28 cellular contexts compared by ENCODE assay signal in the genomic region with DNA sequence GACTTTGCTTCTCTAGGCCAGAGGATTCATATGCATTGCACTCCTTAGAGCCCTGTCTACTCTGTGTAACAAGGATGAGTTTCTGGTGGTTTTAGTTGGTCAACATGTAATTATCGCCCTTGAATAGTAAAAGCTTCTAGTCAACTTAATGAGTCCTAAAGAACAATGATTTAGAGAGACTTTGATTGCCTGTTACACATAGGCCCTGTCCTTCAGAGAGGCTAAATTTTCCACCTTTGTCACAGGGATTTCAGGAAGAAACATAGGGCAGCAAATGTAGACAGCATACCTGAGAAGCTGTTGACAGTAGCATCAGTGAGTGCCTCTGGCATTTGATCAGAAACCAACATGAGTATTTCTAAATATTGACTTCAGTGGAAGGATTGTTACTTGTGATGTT. TPM values are rescaled to one million over a fixed set of nuclear protein-coding genes. Genes with fewer than 3 reads are reported as not detected.
DNase-seq lines count a peak whose midpoint lies in the region; ATAC-seq, FAIRE-seq and TF ChIP-seq lines count a peak whose summit lies in the region.
"Had no signal": no experiment of that assay in that cellular context is flagged by ENCODE, and none has a peak within 500 bp of the region (broad histone marks: within the 10 kb centered on the region; RNA-seq: fewer than 3 reads in every experiment).

No MANE protein-coding gene starts in this region.

- no peak overlapping the region for H3K27ac ChIP-seq in CD4-positive, CD25-positive, alpha-beta regulatory T cell (ENCODE audit: insufficient read depth, low read length, poor library complexity, severe bottlenecking)
- peak overlapping the region; percentile 97 for H3K27ac ChIP-seq in GM12878 (ENCODE audit: control insufficient read depth, insufficient read depth)
- H3K27ac ChIP-seq in mesendoderm (ENCODE audit: low read depth, low read length) = no peak overlapping the region
- H3K27ac ChIP-seq: right lobe of liver had no signal

- no peak for TF ChIP-seq CTCF in GM12878 (IDR thresholded peaks at IDR 0.05 in 2 of 3, conservative IDR thresholded peaks at IDR 0.05 in 1 of 3; ENCODE audit: control insufficient read depth in 2 of 3, extremely low read depth in 1 of 3, insufficient read depth in 1 of 3, low read depth in 3 of 3, low read length in 3 of 3)
- no peak for TF ChIP-seq CTCF in mesothelial cell of epicardium (IDR thresholded peaks at IDR 0.05; ENCODE audit: unreplicated experiment)

- H2BK15ac ChIP-seq in mesendoderm (replicated peaks; ENCODE audit: low read depth) = no peak overlapping the region

- TF ChIP-seq EP300 in GM12878 (IDR thresholded peaks at IDR 0.05; ENCODE audit: borderline replicate concordance in 1 of 2, control insufficient read depth in 1 of 2, low read depth in 2 of 2, low read length in 2 of 2) = no peak

- RAD21 ChIA-PET in GM12878 (lab: Charles Lee; ENCODE audit: unreplicated experiment) = interaction anchor here (0.9 to 14.4 kb wide), 9 partner anchors 11 to 376 kb away, joined by 3 to 262 read pairs (median 18); a partner anchor contains a TSS

- no peaks in the 10 kb centered on the region for H3K9me3 ChIP-seq in CD4-positive, CD25-positive, alpha-beta regulatory T cell (ENCODE audit: control insufficient read depth in 2 of 2, low read length in 2 of 2)
- peaks cover 5% of the 10 kb centered on the region; the same call in 2 of the 3 replicates for H3K9me3 ChIP-seq in GM12878 (replicated peaks; ENCODE audit: control insufficient read depth, insufficient read depth, low read length)
- H3K9me3 ChIP-seq: right lobe of liver had no signal

- H3K36me3 ChIP-seq in CD4-positive, CD25-positive, alpha-beta regulatory T cell (ENCODE audit: control insufficient read depth, insufficient read depth, low read length) = no peaks in the 10 kb centered on the region
- H3K36me3 ChIP-seq in GM12878 (ENCODE audit: control insufficient read depth in 2 of 2, insufficient read depth in 2 of 2, low read length in 1 of 2) (no peaks in the 10 kb centered on the region; a peak in 1 of 4 replicates), mesendoderm (ENCODE audit: control insufficient read depth, insufficient read depth, low read length) (no peaks in the 10 kb centered on the region)
- H3K36me3 ChIP-seq: right lobe of liver had no signal

- H3K18ac ChIP-seq in mesendoderm (ENCODE audit: low read length) = no peak overlapping the region

- H3K9me3 Mint-ChIP-seq in T-helper 1 cell treated with Interleukin-12 subunit alpha and Interleukin-12 subunit beta and Interleukin-4 antibody, amounts not matched to agents 30 μg/mL and 1 μg/mL, for 36 hours = peaks cover 6% of the 10 kb centered on the region
- peaks cover 0 to 5% (median 0%) of the 10 kb centered on the region in 7 donors for H3K9me3 Mint-ChIP-seq in CD4-positive, CD25-positive, alpha-beta regulatory T cell
- peaks cover 7% of the 10 kb centered on the region for H3K9me3 Mint-ChIP-seq in mesothelial cell of epicardium
- H3K9me3 Mint-ChIP-seq: type B pancreatic cell had no signal

- intact Hi-C loops in GM12878 (cut with micrococcal nuclease; ENCODE audit: unreplicated experiment) = loop anchor here (10.0 kb wide), 1 partner anchor 357 kb away; a partner anchor contains a TSS

- H3K27me3 ChIP-seq in CD4-positive, CD25-positive, alpha-beta regulatory T cell (ENCODE audit: control insufficient read depth, insufficient read depth, low read length) = peaks cover under 1% of the 10 kb centered on the region
- H3K27me3 ChIP-seq in GM12878 (replicated peaks in 1 of 2; ENCODE audit: control insufficient read depth in 2 of 2, insufficient read depth in 2 of 2, low read length in 1 of 2) (no peaks in the 10 kb centered on the region), mesendoderm (ENCODE audit: insufficient read depth, low read length, poor library complexity) (no peaks in the 10 kb centered on the region)
- H3K27me3 ChIP-seq: right lobe of liver had no signal

- DNase-seq in T-helper 1 cell (no peak), NCI-H2029 (lab: John Stamatoyannopoulos, UW) (peak; percentile 13), GM12878 (ENCODE audit: low read depth, low spot score) (no peak), mesendoderm (no peak), mesothelial cell of epicardium (ENCODE audit: low spot score in 2 of 2, unreplicated experiment in 2 of 2) (no peak), KBM-7 (no peak)
- no peak for DNase-seq in CD4-positive, CD25-positive, alpha-beta regulatory T cell
- DNase-seq: 8988T; activated CD4-positive, alpha-beta T cell treated with anti-CD3 and anti-CD28 coated beads for 1 hour; activated effector memory CD4-positive, alpha-beta T cell treated with anti-CD3 and anti-CD28 coated beads, Interleukin-2, amount 50 U/mL, for 16 hours; DMS53; islet precursor cell; Kasumi-1; MV-4-11; NCI-H146; NCI-H510A treated with DMSO at 0.1 percent for 48 hours; right lobe of liver; SIG-M5; SW 1271 had no signal

- no peak overlapping the region for H3K4me3 ChIP-seq in CD4-positive, CD25-positive, alpha-beta regulatory T cell (ENCODE audit: low read depth, low read length)
- H3K4me3 ChIP-seq in GM12878 = peak overlapping the region; percentile 62
- H3K4me3 ChIP-seq in mesendoderm (ENCODE audit: low read length) = no peak overlapping the region
- H3K4me3 ChIP-seq: right lobe of liver had no signal

- H3K4me2 ChIP-seq in GM12878 (ENCODE audit: control insufficient read depth, insufficient read depth) (peak overlapping the region; percentile 98), mesendoderm (ENCODE audit: low read length) (no peak overlapping the region)

- H3K4me1 ChIP-seq in CD4-positive, CD25-positive, alpha-beta regulatory T cell (ENCODE audit: control insufficient read depth, insufficient read depth, low read length, poor library complexity, severe bottlenecking) = peaks cover 47% of the 10 kb centered on the region
- H3K4me1 ChIP-seq in GM12878 (ENCODE audit: control insufficient read depth, insufficient read depth, low read length) (peaks cover 13% of the 10 kb centered on the region; the same call in 1 of the 2 replicates), mesendoderm (ENCODE audit: control insufficient read depth, low read depth, low read length) (no peaks in the 10 kb centered on the region)
- H3K4me1 ChIP-seq: right lobe of liver had no signal

- H3K4me3 Mint-ChIP-seq in T-helper 1 cell treated with Interleukin-12 subunit alpha and Interleukin-12 subunit beta and Interleukin-4 antibody, amounts not matched to agents 30 μg/mL and 1 μg/mL, for 36 hours = no peak overlapping the region
- peak overlapping the region in 3 of 4 donors; percentile 10 to 59 (median 39) for H3K4me3 Mint-ChIP-seq in CD4-positive, CD25-positive, alpha-beta regulatory T cell
- no peak overlapping the region for H3K4me3 Mint-ChIP-seq in mesothelial cell of epicardium
- H3K4me3 Mint-ChIP-seq: central memory CD8-positive, alpha-beta T cell; type B pancreatic cell had no signal

- POLR2A ChIA-PET in GM12878 (lab: Charles Lee) = interaction anchor here (1.0 to 3.5 kb wide), 11 partner anchors 9 to 378 kb away, joined by 3 to 23 read pairs (median 4); a partner anchor contains a TSS

- no peak overlapping the region for H4K5ac ChIP-seq in mesendoderm (ENCODE audit: low read length)

- ATAC-seq in CD4-positive, CD25-positive, alpha-beta regulatory T cell (ENCODE audit: low read depth in 2 of 2) = no peak
- ATAC-seq in GM12878 = peak; percentile 49
- ATAC-seq: Panc1, right lobe of liver had no signal

- H2AK5ac ChIP-seq in mesendoderm (ENCODE audit: low read length) = no peak overlapping the region

- H3K27me3 Mint-ChIP-seq in T-helper 1 cell treated with Interleukin-12 subunit alpha and Interleukin-12 subunit beta and Interleukin-4 antibody, amounts not matched to agents 30 μg/mL and 1 μg/mL, for 36 hours (ENCODE audit: low read depth) = no peaks in the 10 kb centered on the region
- H3K27me3 Mint-ChIP-seq in CD4-positive, CD25-positive, alpha-beta regulatory T cell = no peaks in the 10 kb centered on the region
- no peaks in the 10 kb centered on the region for H3K27me3 Mint-ChIP-seq in mesothelial cell of epicardium (ENCODE audit: low read depth)
- H3K27me3 Mint-ChIP-seq: central memory CD8-positive, alpha-beta T cell; type B pancreatic cell had no signal

- H4K8ac ChIP-seq in mesendoderm (ENCODE audit: low read depth, low read length) = no peak overlapping the region

- no peak overlapping the region for H3K23ac ChIP-seq in mesendoderm (ENCODE audit: low read length)

- H3K79me2 ChIP-seq in GM12878 (ENCODE audit: control insufficient read depth, insufficient read depth, low read length) (peaks cover 96% of the 10 kb centered on the region), mesendoderm (ENCODE audit: control insufficient read depth, insufficient read depth, low read length) (no peaks in the 10 kb centered on the region)

- no peak overlapping the region for H2BK120ac ChIP-seq in mesendoderm (ENCODE audit: low read depth, low read length)

- H4K20me1 ChIP-seq in GM12878 (ENCODE audit: control insufficient read depth, insufficient read depth) = no peaks in the 10 kb centered on the region

- no TSS peak for BruUV-seq in GM12878 (replicated peaks; lab: Mats Ljungman, UMichigan)

- H3K27ac Mint-ChIP-seq in T-helper 1 cell treated with Interleukin-12 subunit alpha and Interleukin-12 subunit beta and Interleukin-4 antibody, amounts not matched to agents 30 μg/mL and 1 μg/mL, for 36 hours = peak overlapping the region; percentile 16
- peak overlapping the region; percentile 32 to 87 (median 75) for H3K27ac Mint-ChIP-seq in CD4-positive, CD25-positive, alpha-beta regulatory T cell
- no peak overlapping the region for H3K27ac Mint-ChIP-seq in mesothelial cell of epicardium
- H3K27ac Mint-ChIP-seq: type B pancreatic cell had no signal

- 28% methylated on average over 1 of the region's 1 CpG for WGBS in GM12878 (ENCODE audit: insufficient coverage, insufficient replicate concordance, low lambda C conversion rate, missing lambda C conversion rate)
- WGBS in mesendoderm (ENCODE audit: extremely low coverage, insufficient coverage, low lambda C conversion rate) = no CpG with 5 or more reads among the region's 1 CpG

- in situ Hi-C loops in GM12878 (cut with MboI) (no loop called here), KBM-7 (cut with MboI; ENCODE audit: low pct_unique_long_range_greater_than_20kb, low sequenced_read_pairs) (no loop called here)

- no peak for FAIRE-seq in GM12878 (lab: Jason Lieb, UNC)
- FAIRE-seq: astrocyte, G401.6, H54 had no signal

- no peak overlapping the region for H2BK5ac ChIP-seq in mesendoderm (ENCODE audit: low read length)

- H3K4ac ChIP-seq in mesendoderm (ENCODE audit: low read depth, low read length) = no peak overlapping the region

- TF ChIP-seq POLR2A in GM12878 (IDR thresholded peaks at IDR 0.05; ENCODE audit: low read depth, low read length) = 0 out of 2 replicates have a peak, but pooled peaks have one; percentile 20

- CTCF ChIA-PET in GM12878 (lab: Yijun Ruan, JAX) = interaction anchor here (1.0 to 3.7 kb wide), 7 partner anchors 12 to 380 kb away, joined by 3 to 11 read pairs (median 4); no protein-coding TSS in a partner anchor

- H2AFZ ChIP-seq in GM12878 (ENCODE audit: control insufficient read depth, low read depth, low read length) = no peak overlapping the region

- H3K4me1 Mint-ChIP-seq in T-helper 1 cell treated with Interleukin-12 subunit alpha and Interleukin-12 subunit beta and Interleukin-4 antibody, amounts not matched to agents 30 μg/mL and 1 μg/mL, for 36 hours (ENCODE audit: low read depth) = peaks cover 69% of the 10 kb centered on the region
- peaks cover 25 to 81% (median 56%) of the 10 kb centered on the region in 4 donors for H3K4me1 Mint-ChIP-seq in CD4-positive, CD25-positive, alpha-beta regulatory T cell
- peaks cover 8% of the 10 kb centered on the region for H3K4me1 Mint-ChIP-seq in mesothelial cell of epicardium

- H3K56ac ChIP-seq in mesendoderm (ENCODE audit: low read length) = no peak overlapping the region

- H3K79me1 ChIP-seq in mesendoderm (ENCODE audit: low read length) = no peaks in the 10 kb centered on the region

- no peak for TF ChIP-seq RAD21 in GM12878 (IDR thresholded peaks at IDR 0.05; ENCODE audit: insufficient read depth, low read depth, low read length)

- H3K36me3 Mint-ChIP-seq in T-helper 1 cell treated with Interleukin-12 subunit alpha and Interleukin-12 subunit beta and Interleukin-4 antibody, amounts not matched to agents 30 μg/mL and 1 μg/mL, for 36 hours (ENCODE audit: low read depth) = peaks cover 29% of the 10 kb centered on the region
- H3K36me3 Mint-ChIP-seq in CD4-positive, CD25-positive, alpha-beta regulatory T cell = peaks cover 6% of the 10 kb centered on the region
- H3K36me3 Mint-ChIP-seq in mesothelial cell of epicardium = no peaks in the 10 kb centered on the region
- H3K36me3 Mint-ChIP-seq: type B pancreatic cell had no signal

- H3K9ac ChIP-seq in GM12878 (ENCODE audit: control insufficient read depth, insufficient read depth, low read length) (peak overlapping the region; percentile 59), mesendoderm (ENCODE audit: low read length) (no peak overlapping the region)

- SMC1A ChIA-PET in GM12878 (lab: Charles Lee; ENCODE audit: uncharacterized antibody, unreplicated experiment) = interaction anchor here (0.9 to 9.7 kb wide), 18 partner anchors 9 to 381 kb away, joined by 3 to 93 read pairs (median 5); a partner anchor contains a TSS

RNA-seq across cellular contexts. Expression of a gene that starts 7.1 kb away (rescaled TPM):
- total RNA-seq in CD4-positive, CD25-positive, alpha-beta regulatory T cell = 7.1 TPM
- polyA plus RNA-seq in CD4-positive, CD25-positive, alpha-beta regulatory T cell = 1 to 10 TPM; 2.7 to 5.7 (median 4.6) TPM
- 300 and 324 TPM in 2 replicates for total RNA-seq in GM12878 (2013; cell fraction: nucleolus; rRNA removed)
- total RNA-seq in GM12878 (2014; rRNA removed) = 65.2 and 83.6 TPM in 2 replicates
- 91.5 and 99.0 TPM in 2 replicates for total RNA-seq in GM12878 (2014; rRNA removed; fragmentation: Illumina TruSeq; extraction: Trizol)
- 78.4 and 79.7 TPM in 2 replicates for total RNA-seq in GM12878 (2021)
- 32.2 TPM for polyA plus RNA-seq in GM12878 (2011; ENCODE audit: low read depth)
- 134 and 185 TPM in 2 replicates for polyA plus RNA-seq in GM12878 (2011; rRNA removed)
- 50.1 and 60.7 TPM in 2 replicates for polyA plus RNA-seq in GM12878 (2011; cell fraction: cytosol; rRNA removed)
- polyA plus RNA-seq in GM12878 (2011; cell fraction: nucleus; rRNA removed) = 44.8 and 68.3 TPM in 2 replicates
- polyA plus RNA-seq in GM12878 (2012) = 46.4 and 81.1 TPM in 2 replicates
- 88.7 and 107 TPM in 2 replicates for polyA plus RNA-seq in GM12878 (2014; fragmentation: Illumina TruSeq; extraction: Trizol)
- 100 to 1,000 TPM; 101 to 134 TPM for polyA plus RNA-seq in GM12878 (2014; fragmentation: Nextera tagmentation; extraction: Ambion mirVana)
- 47.9 and 66.5 TPM in 2 replicates for polyA plus RNA-seq in GM12878 (2014; rRNA removed)
- 10 to 100 TPM; 55.4 to 66.7 TPM for polyA plus RNA-seq in GM12878 (2016; fragmentation: Nextera tagmentation; extraction: Ambion mirVana)
- polyA minus RNA-seq in GM12878 (2011; rRNA and poly(A)+ RNA removed) = 154 and 254 TPM in 2 replicates
- polyA minus RNA-seq in GM12878 (2011; cell fraction: cytosol; rRNA and poly(A)+ RNA removed) = 42.4 and 72.5 TPM in 2 replicates
- 87.8 and 96.0 TPM in 2 replicates for polyA minus RNA-seq in GM12878 (2011; cell fraction: nucleus; rRNA and poly(A)+ RNA removed)
- polyA plus RNA-seq in mesendoderm (2013, experiment 1 of 2) = 0.06 TPM
- 0.11 TPM for polyA plus RNA-seq in mesendoderm (2013, experiment 2 of 2)
- total RNA-seq in mesothelial cell of epicardium = not detected in 3 replicates
- total RNA-seq: astrocyte, dermis microvascular lymphatic vessel endothelial cell had no signal
- polyA plus RNA-seq: fibroblast of lung had no signal

Comparison
In these comparisons a context has a peak if more than half of its experiments do, and no peak if none do; other contexts are left out.
1. H3K4me3 Mint-ChIP-seq: peak in CD4-positive, CD25-positive, alpha-beta regulatory T cell (3 of 4); none in T-helper 1 cell treated with Interleukin-12 subunit alpha and Interleukin-12 subunit beta and Interleukin-4 antibody, amounts not matched to agents 30 μg/mL and 1 μg/mL, for 36 hours (single experiment) and mesothelial cell of epicardium (single experiment).